Comparison of ENCODE assay signal across 16 cellular contexts in genomic region chr21:27104749-27105439, GRCh38.
DNase-seq lines count a peak whose midpoint lies in the region; ATAC-seq and TF ChIP-seq lines count a peak whose summit lies in the region.
"Had no signal": no experiment of that assay in that cellular context is flagged by ENCODE, and none has a peak within 500 bp of the region (broad histone marks: within the 10 kb centered on the region; RNA-seq: fewer than 3 reads in every experiment).

No MANE protein-coding gene starts in this region.

- TF ChIP-seq CTCF in LNCaP clone FGC (IDR thresholded peaks at IDR 0.05; ENCODE audit: control insufficient read depth, extremely low read depth, insufficient read depth) (no peak), nephron progenitor cell (IDR thresholded peaks at IDR 0.05) (no peak), sigmoid colon (IDR thresholded peaks at IDR 0.05) (no peak), lower leg skin (IDR thresholded peaks at IDR 0.05) (no peak)

- ATAC-seq in esophagus mucosa (peak; percentile 42), GM21423 (IDR thresholded peaks at IDR 0.05; ENCODE audit: unreplicated experiment) (no peak)
- ATAC-seq: activated CD8-positive, alpha-beta T cell treated with anti-CD3 and anti-CD28 coated beads, Interleukin-2, amount 10 ng/mL, durations not matched to agents 7 days and 5 days; naive thymus-derived CD4-positive, alpha-beta T cell; stimulated activated naive CD8-positive, alpha-beta T cell treated with anti-CD3 and anti-CD28 coated beads, Interleukin-15, amount 100 ng/mL, for 72 hours had no signal

- no peaks in the 10 kb centered on the region for H3K9me3 ChIP-seq in sigmoid colon
- H3K9me3 ChIP-seq: right atrium auricular region had no signal

- no peaks in the 10 kb centered on the region for H3K27me3 Mint-ChIP-seq in nephron progenitor cell (ENCODE audit: low read depth, poor library complexity)
- H3K27me3 Mint-ChIP-seq: naive thymus-derived CD4-positive, alpha-beta T cell; stimulated activated naive CD8-positive, alpha-beta T cell treated with anti-CD3 and anti-CD28 coated beads, Interleukin-15, amount 100 ng/mL, for 72 hours had no signal

- no peaks in the 10 kb centered on the region for H3K36me3 ChIP-seq in sigmoid colon
- H3K36me3 ChIP-seq: right atrium auricular region had no signal

- no peak overlapping the region for H3K27ac ChIP-seq in sigmoid colon
- H3K27ac ChIP-seq: right atrium auricular region had no signal

- TF ChIP-seq POLR2A in sigmoid colon (IDR thresholded peaks at IDR 0.05) (no peak), lower leg skin (IDR thresholded peaks at IDR 0.05) (no peak)

- intact Hi-C loops in sigmoid colon (cut with DNase I) = no loop called here
- intact Hi-C loops in lower leg skin (cut with DNase I; ENCODE audit: low total_unique reads) = no loop called here

- peak overlapping the region; percentile 91 for H3K27ac Mint-ChIP-seq in nephron progenitor cell
- H3K27ac Mint-ChIP-seq: activated CD8-positive, alpha-beta T cell treated with anti-CD3 and anti-CD28 coated beads, Interleukin-2, amount 10 ng/mL, durations not matched to agents 7 days and 5 days; IgD-negative memory B cell; naive thymus-derived CD4-positive, alpha-beta T cell; stimulated activated naive CD8-positive, alpha-beta T cell treated with anti-CD3 and anti-CD28 coated beads, Interleukin-15, amount 100 ng/mL, for 72 hours had no signal

- peak; percentile 54 for DNase-seq in Caki2 (ENCODE audit: low read depth)
- peak; percentile 18 for DNase-seq in LNCaP clone FGC (ENCODE audit: low read depth)
- DNase-seq in nephron progenitor cell = no peak
- DNase-seq in G401 (ENCODE audit: low spot score) = no peak
- no peak for DNase-seq in sigmoid colon
- DNase-seq in lower leg skin (ENCODE audit: low spot score in 2 of 2) = no peak
- DNase-seq: activated CD8-positive, alpha-beta T cell treated with anti-CD3 and anti-CD28 coated beads, Interleukin-2, amount 10 ng/mL, durations not matched to agents 7 days and 5 days; activated naive CD4-positive, alpha-beta T cell treated with Interleukin-2 at 50 U/mL for 16 hours; naive thymus-derived CD4-positive, alpha-beta T cell; NCI-H1694; Right ventricle myocardium superior; stimulated activated naive CD8-positive, alpha-beta T cell treated with anti-CD3 and anti-CD28 coated beads, Interleukin-15, amount 100 ng/mL, for 72 hours had no signal

- WGBS in sigmoid colon, 2 donors = 42 to 51% methylated on average over 5 of the region's 5 CpGs
- WGBS in lower leg skin, 2 donors = 28 to 32% methylated on average over 5 of the region's 5 CpGs

- in situ Hi-C loops in Caki2 (cut with HindIII; ENCODE audit: low pct_unique_long_range_greater_than_20kb, low sequenced_read_pairs) = no loop called here
- in situ Hi-C loops in G401 (cut with HindIII; ENCODE audit: low sequenced_read_pairs) = no loop called here

- H3K4me1 ChIP-seq in sigmoid colon = peaks cover 0 to 16% (median 12%) of the 10 kb centered on the region in 4 donors

- TF ChIP-seq EP300 in sigmoid colon (IDR thresholded peaks at IDR 0.05) = no peak

- no peaks in the 10 kb centered on the region for H3K36me3 Mint-ChIP-seq in nephron progenitor cell (ENCODE audit: low read depth)
- H3K36me3 Mint-ChIP-seq: IgD-negative memory B cell; naive thymus-derived CD4-positive, alpha-beta T cell had no signal

- H3K4me3 ChIP-seq in LNCaP clone FGC (ENCODE audit: low read depth, low read length) (no peak overlapping the region), sigmoid colon (no peak overlapping the region), lower leg skin (ENCODE audit: low read depth, poor library complexity, severe bottlenecking) (no peak overlapping the region)
- H3K4me3 ChIP-seq: right atrium auricular region had no signal

- H3K4me3 Mint-ChIP-seq in nephron progenitor cell = peak overlapping the region; percentile 31
- H3K4me3 Mint-ChIP-seq: activated CD8-positive, alpha-beta T cell treated with anti-CD3 and anti-CD28 coated beads, Interleukin-2, amount 10 ng/mL, durations not matched to agents 7 days and 5 days; IgD-negative memory B cell; naive thymus-derived CD4-positive, alpha-beta T cell; stimulated activated naive CD8-positive, alpha-beta T cell treated with anti-CD3 and anti-CD28 coated beads, Interleukin-15, amount 100 ng/mL, for 72 hours had no signal

- H3K9me3 Mint-ChIP-seq in nephron progenitor cell = peaks cover 16% of the 10 kb centered on the region

- no peaks in the 10 kb centered on the region for H3K27me3 ChIP-seq in sigmoid colon
- H3K27me3 ChIP-seq: right atrium auricular region had no signal

- H3K4me1 Mint-ChIP-seq in nephron progenitor cell = peaks cover 47% of the 10 kb centered on the region
- H3K4me1 Mint-ChIP-seq: naive thymus-derived CD4-positive, alpha-beta T cell; stimulated activated naive CD8-positive, alpha-beta T cell treated with anti-CD3 and anti-CD28 coated beads, Interleukin-15, amount 100 ng/mL, for 72 hours had no signal

Comparison
In these comparisons a context has a peak if more than half of its experiments do, and no peak if none do; other contexts are left out.
1. DNase-seq: peak in Caki2 (single experiment) and LNCaP clone FGC (single experiment); none in nephron progenitor cell (single experiment), G401 (single experiment), sigmoid colon (single experiment) and lower leg skin (0 of 2).